2 cellular contexts compared by ENCODE assay signal in the genomic region with DNA sequence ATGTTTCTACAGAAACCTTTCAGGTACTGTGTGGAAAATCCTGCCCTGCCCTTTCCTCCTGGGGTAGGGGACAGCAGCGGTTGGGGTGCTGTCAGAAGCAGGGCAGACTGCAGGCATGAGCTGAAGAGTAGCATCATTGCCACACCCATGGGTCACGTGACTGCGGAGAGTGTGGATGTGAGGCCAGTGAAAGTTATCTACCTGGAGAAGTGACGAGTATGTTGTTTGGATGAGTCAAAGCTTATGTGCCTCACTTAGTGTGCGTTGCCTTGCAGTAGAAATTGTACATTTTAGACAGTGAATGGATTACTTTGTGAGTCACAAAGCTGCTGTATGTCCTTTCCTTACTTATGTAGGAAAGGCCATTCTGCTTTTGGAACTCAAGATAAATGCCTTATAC.
TF ChIP-seq lines count a peak whose summit lies in the region.

No MANE protein-coding gene starts in this region.

TF ChIP-seq in IMR-90, 13 proteins besides CTCF, POLR2A, EP300 and RAD21:
- no peak for TF ChIP-seq NFE2L2 (IDR thresholded peaks at IDR 0.05; ENCODE audit: low read depth, low read length)
- 0 out of 2 replicates have a peak, but pooled peaks have one; percentile 17 for TF ChIP-seq BHLHE40 (IDR thresholded peaks at IDR 0.05; ENCODE audit: low read depth, low read length)
- TF ChIP-seq, protein P1, sequence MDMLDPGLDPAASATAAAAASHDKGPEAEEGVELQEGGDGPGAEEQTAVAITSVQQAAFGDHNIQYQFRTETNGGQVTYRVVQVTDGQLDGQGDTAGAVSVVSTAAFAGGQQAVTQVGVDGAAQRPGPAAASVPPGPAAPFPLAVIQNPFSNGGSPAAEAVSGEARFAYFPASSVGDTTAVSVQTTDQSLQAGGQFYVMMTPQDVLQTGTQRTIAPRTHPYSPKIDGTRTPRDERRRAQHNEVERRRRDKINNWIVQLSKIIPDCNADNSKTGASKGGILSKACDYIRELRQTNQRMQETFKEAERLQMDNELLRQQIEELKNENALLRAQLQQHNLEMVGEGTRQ (IDR thresholded peaks at IDR 0.05; ENCODE audit: low read depth, low read length): peak; percentile 49
- TF ChIP-seq SMC3 (IDR thresholded peaks at IDR 0.05; ENCODE audit: low read depth, low read length): no peak
- TF ChIP-seq CEBPB (IDR thresholded peaks at IDR 0.05; ENCODE audit: low read depth, low read length): no peak
- TF ChIP-seq RFX5 (IDR thresholded peaks at IDR 0.05; ENCODE audit: low read depth, low read length): no peak
- no peak for TF ChIP-seq MAFK (IDR thresholded peaks at IDR 0.05; ENCODE audit: low read depth, low read length)

TF ChIP-seq in endothelial cell of umbilical vein, 7 proteins besides CTCF, POLR2A, EP300 and RAD21:
- TF ChIP-seq, protein P2, sequence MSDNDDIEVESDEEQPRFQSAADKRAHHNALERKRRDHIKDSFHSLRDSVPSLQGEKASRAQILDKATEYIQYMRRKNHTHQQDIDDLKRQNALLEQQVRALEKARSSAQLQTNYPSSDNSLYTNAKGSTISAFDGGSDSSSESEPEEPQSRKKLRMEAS (IDR thresholded peaks at IDR 0.05; ENCODE audit: insufficient read depth, insufficient read length): no peak
- TF ChIP-seq FOS (IDR thresholded peaks at IDR 0.05; ENCODE audit: borderline replicate concordance, insufficient read depth, low read length): no peak
- TF ChIP-seq GATA2 (IDR thresholded peaks at IDR 0.05; ENCODE audit: insufficient read depth, insufficient read length, low read depth, low read length): no peak
- no peak for TF ChIP-seq POLR2AphosphoS5 (IDR thresholded peaks at IDR 0.05; ENCODE audit: insufficient read depth, low read depth, low read length)
- TF ChIP-seq MYC (IDR thresholded peaks at IDR 0.05; ENCODE audit: low read depth, low read length): no peak
- no peak for TF ChIP-seq EZH2 (IDR thresholded peaks at IDR 0.05; ENCODE audit: borderline replicate concordance, low read depth, low read length, severe bottlenecking)
- no peak for TF ChIP-seq JUN (IDR thresholded peaks at IDR 0.05; ENCODE audit: borderline replicate concordance, insufficient read depth, insufficient read length, low read depth)
